ENCODE assay signal across 16 cellular contexts in the genomic region with DNA sequence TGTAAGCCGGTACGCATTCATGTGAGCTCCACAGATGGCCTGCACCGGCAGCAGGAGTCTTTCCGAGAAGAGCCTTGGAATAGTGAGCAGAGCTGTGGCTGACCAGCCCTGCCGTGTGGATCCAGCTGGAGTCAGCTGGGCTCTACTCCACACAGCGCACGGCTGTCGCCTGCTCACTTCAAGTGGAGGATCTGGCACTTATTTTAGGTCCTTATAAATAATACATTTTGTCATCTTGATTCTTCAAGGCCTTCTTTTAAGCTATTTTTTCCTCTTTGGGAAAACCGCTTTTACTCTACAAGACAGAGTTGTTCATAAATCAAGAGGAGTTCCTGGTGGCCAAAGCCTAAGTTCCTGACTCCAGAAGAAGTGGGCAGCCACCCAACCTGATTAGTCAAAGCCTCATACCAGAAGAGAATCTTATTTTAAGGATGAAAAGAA.
A peak's percentile ranks its signal among the peaks of the same experiment; 100 is the strongest.
DNase-seq lines count a peak whose midpoint lies in the region; ATAC-seq and TF ChIP-seq lines count a peak whose summit lies in the region.
"Had no signal": no experiment of that assay in that cellular context is flagged by ENCODE, and none has a peak within 500 bp of the region (broad histone marks: within the 10 kb centered on the region; RNA-seq: fewer than 3 reads in every experiment).

No MANE protein-coding gene starts in this region.

- no peak for TF ChIP-seq RAD21 in SK-N-SH (IDR thresholded peaks at IDR 0.05; ENCODE audit: low read length)

- H3K27me3 Mint-ChIP-seq in T-helper 2 cell treated with Interferon-gamma antibody and Interleukin-4, amounts not matched to agents 5 μg/mL and 100 μg/mL, for 36 hours (ENCODE audit: low read depth): no peaks in the 10 kb centered on the region
- no peaks in the 10 kb centered on the region; the same call in 1 of the 2 replicates for H3K27me3 Mint-ChIP-seq in H9 (ENCODE audit: low read depth)
- H3K27me3 Mint-ChIP-seq in CD8-positive, alpha-beta memory T cell: peaks cover 0 to 1% of the 10 kb centered on the region in 2 donors
- H3K27me3 Mint-ChIP-seq: activated CD4-positive, alpha-beta T cell treated with anti-CD3 and anti-CD28 coated beads, Interleukin-2, amount 10 ng/mL, durations not matched to agents 7 days and 5 days; dendritic cell treated with granulocyte-macrophage colony-stimulating factor and Interleukin-4, amounts not matched to agents 40 ng/mL and 50 ng/mL, for 4 days had no signal

- no peak overlapping the region for H2BK120ac ChIP-seq in H9 (ENCODE audit: low read depth, low read length, poor library complexity, severe bottlenecking)

- H3K23ac ChIP-seq in H9 (ENCODE audit: insufficient read length, low read depth, low read length): no peak overlapping the region

- CTCF ChIA-PET in SK-N-SH (lab: Yijun Ruan, JAX): interaction anchor here (0.9 to 6.9 kb wide), 8 partner anchors 8 to 150 kb away, joined by 3 to 39 read pairs (median 6); no protein-coding TSS in a partner anchor
- CTCF ChIA-PET in CD8-positive, alpha-beta memory T cell (lab: Charles Lee): no interaction called here

- ATAC-seq in mucosa of descending colon: peak; percentile 62
- ATAC-seq in upper lobe of left lung (ENCODE audit: low FRiP score in 2 of 2): peak; percentile 70 to 79
- ATAC-seq: esophagus mucosa had no signal

- H3K23me2 ChIP-seq in H9 (ENCODE audit: insufficient read length, low read depth, low read length, poor library complexity, severe bottlenecking): no peaks in the 10 kb centered on the region

- no peaks in the 10 kb centered on the region for H3K9me2 ChIP-seq in SK-N-SH

- H3K4ac ChIP-seq in H9 (ENCODE audit: low read depth, low read length): no peak overlapping the region

- 78% methylated on average over 7 of the region's 9 CpGs for WGBS in SK-N-SH (ENCODE audit: low lambda C conversion rate)
- 75 to 83% methylated on average over 9 of the region's 9 CpGs for WGBS in upper lobe of left lung, 2 donors
- WGBS in H9 (ENCODE audit: extremely low coverage, insufficient read length, low lambda C conversion rate): no CpG with 5 or more reads among the region's 9 CpGs

- H3K27ac ChIP-seq in SK-N-SH (ENCODE audit: low read depth in 2 of 2, low read length in 1 of 2) (peak overlapping the region in 1 of 2 experiments; percentile 69; a peak in 1 of 4 replicates), upper lobe of left lung (no peak overlapping the region), H9 (ENCODE audit: insufficient read length, low read depth, low read length) (no peak overlapping the region)
- no peak overlapping the region for H3K27ac ChIP-seq in CD8-positive, alpha-beta memory T cell (ENCODE audit: low read depth, low read length)
- H3K27ac ChIP-seq: RWPE1, thyroid gland had no signal

- H3K36me3 ChIP-seq in SK-N-SH (replicated peaks in 1 of 2; ENCODE audit: control insufficient read depth in 1 of 2, insufficient read depth in 2 of 2, low read length in 1 of 2) (no peaks in the 10 kb centered on the region), mucosa of descending colon (ENCODE audit: low read depth) (no peaks in the 10 kb centered on the region), upper lobe of left lung (no peaks in the 10 kb centered on the region)
- H3K36me3 ChIP-seq in CD8-positive, alpha-beta memory T cell (ENCODE audit: insufficient read depth, low read length): no peaks in the 10 kb centered on the region
- H3K36me3 ChIP-seq: thyroid gland had no signal

- no peaks in the 10 kb centered on the region for H3K36me3 Mint-ChIP-seq in T-helper 2 cell treated with Interferon-gamma antibody and Interleukin-4, amounts not matched to agents 5 μg/mL and 100 μg/mL, for 36 hours (ENCODE audit: low read depth)
- no peaks in the 10 kb centered on the region for H3K36me3 Mint-ChIP-seq in H9 (ENCODE audit: insufficient read depth in 1 of 3, low read depth in 3 of 3)
- H3K36me3 Mint-ChIP-seq in CD8-positive, alpha-beta memory T cell: peaks cover 10 to 31% (median 15%) of the 10 kb centered on the region in 3 donors

- no peak overlapping the region for H2BK5ac ChIP-seq in H9 (ENCODE audit: insufficient read length, low read length)

- H3K4me1 ChIP-seq in SK-N-SH (ENCODE audit: control insufficient read depth in 1 of 2, insufficient read depth in 2 of 2, low read depth in 1 of 2, low read length in 1 of 2) (no peaks in the 10 kb centered on the region; a peak in 1 of 4 replicates), mucosa of descending colon (ENCODE audit: low read depth) (no peaks in the 10 kb centered on the region), upper lobe of left lung (peaks cover 0 to 3% (median 0%) of the 10 kb centered on the region in 4 donors), H9 (ENCODE audit: insufficient read depth, low read length) (no peaks in the 10 kb centered on the region; the same call in 1 of the 2 replicates)
- no peaks in the 10 kb centered on the region for H3K4me1 ChIP-seq in CD8-positive, alpha-beta memory T cell (ENCODE audit: insufficient read depth, low read length)
- H3K4me1 ChIP-seq: thyroid gland had no signal

- no peak overlapping the region for H2BK20ac ChIP-seq in H9 (ENCODE audit: low read depth, low read length, poor library complexity, severe bottlenecking)

- H3K14ac ChIP-seq in H9 (ENCODE audit: insufficient read depth, low read length): no peak overlapping the region

- TF ChIP-seq POLR2A in upper lobe of left lung (IDR thresholded peaks at IDR 0.05): no peak

- H4K91ac ChIP-seq in H9 (ENCODE audit: insufficient read length, low read depth, low read length): no peak overlapping the region

- intact Hi-C loops in mucosa of descending colon (cut with DNase I, micrococcal nuclease): loop anchor here in 1 of 2 donors (5.0 kb wide), 1 partner anchor 66 kb away; no protein-coding TSS in a partner anchor

- TF ChIP-seq CTCF in SK-N-SH (IDR thresholded peaks at IDR 0.05): no peak
- TF ChIP-seq CTCF in mucosa of descending colon (IDR thresholded peaks at IDR 0.05): no peak
- no peak for TF ChIP-seq CTCF in upper lobe of left lung (IDR thresholded peaks at IDR 0.05)
- no peak for TF ChIP-seq CTCF in H9 (conservative IDR thresholded peaks at IDR 0.05)

- no peak overlapping the region for H3T11ph ChIP-seq in H9 (ENCODE audit: low read length)

- H3K9me3 Mint-ChIP-seq in T-helper 2 cell treated with Interferon-gamma antibody and Interleukin-4, amounts not matched to agents 5 μg/mL and 100 μg/mL, for 36 hours: no peaks in the 10 kb centered on the region
- H3K9me3 Mint-ChIP-seq in H9: no peaks in the 10 kb centered on the region; a peak in 1 of 5 replicates
- H3K9me3 Mint-ChIP-seq in CD8-positive, alpha-beta memory T cell: no peaks in the 10 kb centered on the region
- H3K9me3 Mint-ChIP-seq: activated CD4-positive, alpha-beta T cell treated with anti-CD3 and anti-CD28 coated beads, Interleukin-2, amount 10 ng/mL, durations not matched to agents 7 days and 5 days; CD14-positive monocyte; dendritic cell treated with granulocyte-macrophage colony-stimulating factor and Interleukin-4, amounts not matched to agents 40 ng/mL and 50 ng/mL, for 4 days had no signal

- H4K20me1 ChIP-seq in SK-N-SH (ENCODE audit: insufficient read depth): no peaks in the 10 kb centered on the region
- no peaks in the 10 kb centered on the region for H4K20me1 ChIP-seq in H9 (ENCODE audit: control insufficient read depth, insufficient read depth, insufficient read length)

- H3F3A ChIP-seq in SK-N-SH (replicated peaks; ENCODE audit: insufficient read depth): peaks cover 3% of the 10 kb centered on the region

- H3K27me3 ChIP-seq in SK-N-SH (ENCODE audit: insufficient read depth) (no peaks in the 10 kb centered on the region), upper lobe of left lung (no peaks in the 10 kb centered on the region), H9 (ENCODE audit: insufficient read depth, low read length) (no peaks in the 10 kb centered on the region)
- H3K27me3 ChIP-seq in CD8-positive, alpha-beta memory T cell (ENCODE audit: insufficient read depth, low read length, poor library complexity, severe bottlenecking): no peaks in the 10 kb centered on the region
- H3K27me3 ChIP-seq: thyroid gland had no signal

- H2AFZ ChIP-seq in SK-N-SH (ENCODE audit: low read depth): no peak overlapping the region
- no peak overlapping the region for H2AFZ ChIP-seq in H9 (ENCODE audit: low read length)

- no peak overlapping the region for H2BK12ac ChIP-seq in H9 (ENCODE audit: insufficient read length, low read depth, low read length)

- H3K9ac ChIP-seq in SK-N-SH: no peak overlapping the region
- H3K9ac ChIP-seq in H9 (ENCODE audit: extremely low read depth, insufficient read length, low read length): no peak overlapping the region

- no peak overlapping the region for H2AK5ac ChIP-seq in H9 (ENCODE audit: insufficient read length, low read length)

- POLR2A ChIA-PET in SK-N-SH (lab: Yijun Ruan, JAX): no interaction called here
- POLR2A ChIA-PET in CD8-positive, alpha-beta memory T cell (lab: Charles Lee): no interaction called here

- no peak overlapping the region for H3K18ac ChIP-seq in H9 (ENCODE audit: insufficient read length, low read depth, low read length)

- H3K79me1 ChIP-seq in H9 (ENCODE audit: insufficient read depth, low read depth, low read length, poor library complexity, severe bottlenecking): no peaks in the 10 kb centered on the region

- no peak for DNase-seq in SK-N-SH
- peak; percentile 46 for DNase-seq in fibroblast of peridontal ligament (ENCODE audit: extremely low read depth)
- DNase-seq in mucosa of descending colon: peak; percentile 37 to 56 (median 39)
- peak; percentile 15 to 30 for DNase-seq in upper lobe of left lung
- DNase-seq in T-helper 2 cell treated with Interferon-gamma antibody and Interleukin-4, amounts not matched to agents 5 μg/mL and 100 μg/mL, for 36 hours (ENCODE audit: low spot score): no peak
- DNase-seq in H9: no peak
- DNase-seq in CD8-positive, alpha-beta memory T cell: no peak
- DNase-seq in DMS153 (lab: John Stamatoyannopoulos, UW): no peak
- DNase-seq: activated CD4-positive, alpha-beta T cell treated with anti-CD3 and anti-CD28 coated beads, Interleukin-2, amount 10 ng/mL, durations not matched to agents 7 days and 5 days; NCI-H1930; T-helper 9 cell; thyroid gland had no signal

- H3K4me2 ChIP-seq in SK-N-SH: no peak overlapping the region
- H3K4me2 ChIP-seq in H9 (ENCODE audit: insufficient read depth, insufficient read length, low read length): no peak overlapping the region

- H3K4me3 Mint-ChIP-seq in T-helper 2 cell treated with Interferon-gamma antibody and Interleukin-4, amounts not matched to agents 5 μg/mL and 100 μg/mL, for 36 hours: no peak overlapping the region
- H3K4me3 Mint-ChIP-seq in H9: no peak overlapping the region
- no peak overlapping the region for H3K4me3 Mint-ChIP-seq in CD8-positive, alpha-beta memory T cell
- H3K4me3 Mint-ChIP-seq: activated CD4-positive, alpha-beta T cell treated with anti-CD3 and anti-CD28 coated beads, Interleukin-2, amount 10 ng/mL, durations not matched to agents 7 days and 5 days; CD14-positive monocyte; dendritic cell treated with granulocyte-macrophage colony-stimulating factor and Interleukin-4, amounts not matched to agents 40 ng/mL and 50 ng/mL, for 4 days had no signal

- no peak overlapping the region for H4K8ac ChIP-seq in H9 (replicated peaks; ENCODE audit: insufficient read length, low read depth, low read length)

- no peaks in the 10 kb centered on the region for H3K4me1 Mint-ChIP-seq in T-helper 2 cell treated with Interferon-gamma antibody and Interleukin-4, amounts not matched to agents 5 μg/mL and 100 μg/mL, for 36 hours (ENCODE audit: low read depth)
- H3K4me1 Mint-ChIP-seq in H9: peaks cover 7 to 10% of the 10 kb centered on the region in 2 experiments
- H3K4me1 Mint-ChIP-seq in CD8-positive, alpha-beta memory T cell: peaks cover 0 to 4% (median 2%) of the 10 kb centered on the region in 3 donors
- H3K4me1 Mint-ChIP-seq: activated CD4-positive, alpha-beta T cell treated with anti-CD3 and anti-CD28 coated beads, Interleukin-2, amount 10 ng/mL, durations not matched to agents 7 days and 5 days; CD14-positive monocyte had no signal

- TF ChIP-seq EP300 in SK-N-SH (IDR thresholded peaks at IDR 0.05; ENCODE audit: borderline replicate concordance in 1 of 2, low read depth in 1 of 2, low read length in 1 of 2): no peak
- TF ChIP-seq EP300 in upper lobe of left lung (IDR thresholded peaks at IDR 0.05): no peak

- H2BK15ac ChIP-seq in H9 (ENCODE audit: low read depth, low read length): no peak overlapping the region

- no peak overlapping the region for H3K27ac Mint-ChIP-seq in T-helper 2 cell treated with Interferon-gamma antibody and Interleukin-4, amounts not matched to agents 5 μg/mL and 100 μg/mL, for 36 hours
- no peak overlapping the region for H3K27ac Mint-ChIP-seq in H9
- peak overlapping the region in 1 of 8 donors; percentile 55 for H3K27ac Mint-ChIP-seq in CD8-positive, alpha-beta memory T cell
- H3K27ac Mint-ChIP-seq: activated CD4-positive, alpha-beta T cell treated with anti-CD3 and anti-CD28 coated beads, Interleukin-2, amount 10 ng/mL, durations not matched to agents 7 days and 5 days; CD14-positive monocyte; dendritic cell treated with granulocyte-macrophage colony-stimulating factor and Interleukin-4, amounts not matched to agents 40 ng/mL and 50 ng/mL, for 4 days had no signal

- H3K9me3 ChIP-seq in SK-N-SH (no peaks in the 10 kb centered on the region), mucosa of descending colon (no peaks in the 10 kb centered on the region), upper lobe of left lung (no peaks in the 10 kb centered on the region), H9 (ENCODE audit: control insufficient read depth, low read depth, low read length) (no peaks in the 10 kb centered on the region)
- H3K9me3 ChIP-seq in CD8-positive, alpha-beta memory T cell (ENCODE audit: low read length): no peaks in the 10 kb centered on the region
- H3K9me3 ChIP-seq: thyroid gland had no signal

- H3K4me3 ChIP-seq in SK-N-SH (ENCODE audit: low read depth in 2 of 2, low read length in 1 of 2) (no peak overlapping the region), mucosa of descending colon (no peak overlapping the region), upper lobe of left lung (no peak overlapping the region)
- no peak overlapping the region for H3K4me3 ChIP-seq in CD8-positive, alpha-beta memory T cell (ENCODE audit: low read length)
- H3K4me3 ChIP-seq: thyroid gland had no signal

- H3K79me2 ChIP-seq in SK-N-SH (ENCODE audit: insufficient read depth): no peaks in the 10 kb centered on the region
- H3K79me2 ChIP-seq in H9 (ENCODE audit: insufficient read depth, low read length): no peaks in the 10 kb centered on the region

- H4K5ac ChIP-seq in H9 (ENCODE audit: insufficient read length, low read depth, low read length): no peak overlapping the region

- H3K56ac ChIP-seq in H9 (ENCODE audit: insufficient read length, low read depth, low read length): no peak overlapping the region

Comparison
In these comparisons a context has a peak if more than half of its experiments do, and no peak if none do; other contexts are left out.
1. DNase-seq: peak in fibroblast of peridontal ligament (single experiment), mucosa of descending colon (3 of 3) and upper lobe of left lung (2 of 2); none in SK-N-SH (single experiment), T-helper 2 cell treated with Interferon-gamma antibody and Interleukin-4, amounts not matched to agents 5 μg/mL and 100 μg/mL, for 36 hours (single experiment), H9 (single experiment), CD8-positive, alpha-beta memory T cell (0 of 5) and DMS153 (single experiment).